Comparison of ENCODE assay signal across 29 cellular contexts in the genomic region with DNA sequence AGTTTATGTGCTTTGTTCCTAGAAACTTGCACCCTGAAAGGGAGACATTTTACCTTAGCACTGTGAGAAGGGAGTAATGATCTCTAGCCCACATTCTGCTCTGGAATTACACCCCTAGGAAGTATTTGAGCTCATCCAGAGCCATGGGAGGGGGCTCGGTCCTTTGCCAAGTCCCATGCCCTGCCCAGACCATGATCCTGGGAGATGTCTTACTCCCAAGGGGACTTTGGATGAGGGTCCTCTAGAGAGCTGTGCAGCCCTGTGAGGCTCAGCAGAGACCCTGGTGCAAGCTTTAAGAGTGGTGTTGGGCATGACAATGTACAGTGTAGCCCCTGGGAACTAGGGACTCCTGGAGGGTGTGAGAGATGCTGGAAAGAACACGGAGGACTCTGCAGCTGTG.
"Had no signal": no experiment of that assay in that cellular context is flagged by ENCODE, and none has a peak within 500 bp of the region (broad histone marks: within the 10 kb centered on the region; RNA-seq: fewer than 3 reads in every experiment).

No MANE protein-coding gene starts in this region.

- H3K27ac ChIP-seq: heart left ventricle, left lung, lower lobe of right lung, neural progenitor cell, neutrophil, ovary, right atrium auricular region, skin epidermis, suprapubic skin, thoracic aorta, tibial artery, vagina had no signal

- H3K4me3 Mint-ChIP-seq: immature natural killer cell, natural killer cell, nephron progenitor cell, neural progenitor cell had no signal

- H3K36me3 Mint-ChIP-seq: immature natural killer cell, natural killer cell, neural progenitor cell had no signal

- H3K27me3 ChIP-seq: heart left ventricle, left lung, neural progenitor cell, neutrophil, ovary, right atrium auricular region, suprapubic skin, tibial artery, vagina had no signal

- H3K4me1 ChIP-seq: heart left ventricle, left lung, lower lobe of right lung, neural progenitor cell, right atrium auricular region, suprapubic skin, tibial artery, vagina had no signal

- H3K27me3 Mint-ChIP-seq: progenitor cell of endocrine pancreas had no signal

- DNase-seq: heart left ventricle; hypothalamus; immature natural killer cell; kidney; left colon; left lung; lower lobe of right lung; mammary epithelial cell; mesenchymal stem cell; natural killer cell; nephron progenitor cell; occipital lobe; ovary; stimulated activated CD4-positive, alpha-beta T cell treated with anti-CD3 and anti-CD28 coated beads, Interleukin-12 subunit alpha, Interleukin-12 subunit beta, amount 100 ng/mL, for 4 hours; stimulated activated CD4-positive, alpha-beta T cell treated with anti-CD3 and anti-CD28 coated beads, Interleukin-15, amount 100 ng/mL, for 24 hours; stimulated activated CD4-positive, alpha-beta T cell treated with anti-CD3 and anti-CD28 coated beads, Interleukin-2, amount 100 ng/mL, for 24 hours; stimulated activated CD4-positive, alpha-beta T cell treated with anti-CD3 and anti-CD28 coated beads, Interleukin-4, amount 100 ng/mL, for 1 hour; stimulated activated naive CD4-positive, alpha-beta T cell treated with Interleukin-2 at 50 U/mL for 16 hours; tibial artery; trophoblast cell had no signal

- ATAC-seq: left colon, left lung, natural killer cell, sciatic nerve had no signal

- H3K9me3 Mint-ChIP-seq: immature natural killer cell, natural killer cell, nephron progenitor cell, neural progenitor cell had no signal

- H3K27ac Mint-ChIP-seq: immature natural killer cell, natural killer cell, nephron progenitor cell, neural progenitor cell, progenitor cell of endocrine pancreas had no signal

- H3K4me3 ChIP-seq: heart left ventricle, left lung, lower lobe of right lung, neural progenitor cell, ovary, right atrium auricular region, skin epidermis, suprapubic skin, thoracic aorta, tibial artery, vagina had no signal

- H3K9me3 ChIP-seq: heart left ventricle, left lung, lower lobe of right lung, neutrophil, ovary, right atrium auricular region, suprapubic skin, thoracic aorta, tibial artery, vagina had no signal

- H3K36me3 ChIP-seq: heart left ventricle, left lung, lower lobe of right lung, neural progenitor cell, neutrophil, ovary, right atrium auricular region, suprapubic skin, thoracic aorta, tibial artery, vagina had no signal

- H3K4me1 Mint-ChIP-seq: immature natural killer cell, natural killer cell, nephron progenitor cell had no signal
